In genomic region chr7:27200761-27201230, GRCh38 we compare ENCODE assay signal across 10 cellular contexts. TPM values are rescaled to one million over a fixed set of nuclear protein-coding genes. Genes with fewer than 3 reads are reported as not detected.
DNase-seq lines count a peak whose midpoint lies in the region; ATAC-seq, FAIRE-seq and TF ChIP-seq lines count a peak whose summit lies in the region.
"Had no signal": no experiment of that assay in that cellular context is flagged by ENCODE, and none has a peak within 500 bp of the region (broad histone marks: within the 10 kb centered on the region; RNA-seq: fewer than 3 reads in every experiment).

No MANE protein-coding gene starts in this region.

- no peak for TF ChIP-seq CTCF in SK-N-SH (IDR thresholded peaks at IDR 0.05)
- no peak for TF ChIP-seq CTCF in hepatocyte (IDR thresholded peaks at IDR 0.05; ENCODE audit: poor library complexity)

- TF ChIP-seq POLR2A in H54 (IDR thresholded peaks at IDR 0.05; ENCODE audit: low read depth, low read length), result no peak

- TF ChIP-seq RAD21 in SK-N-SH (IDR thresholded peaks at IDR 0.05; ENCODE audit: low read length), result no peak

- H3K9me3 Mint-ChIP-seq in activated CD4-positive, alpha-beta T cell treated with anti-CD3 and anti-CD28 coated beads, Interleukin-2, amount 10 ng/mL, durations not matched to agents 7 days and 5 days, result no peaks in the 10 kb centered on the region

- H2AFZ ChIP-seq in SK-N-SH (ENCODE audit: low read depth) (no peak overlapping the region), hepatocyte (no peak overlapping the region)

- H3K36me3 Mint-ChIP-seq in activated CD4-positive, alpha-beta T cell treated with anti-CD3 and anti-CD28 coated beads, Interleukin-2, amount 10 ng/mL, durations not matched to agents 7 days and 5 days (ENCODE audit: low read depth), result peaks cover 2% of the 10 kb centered on the region

- no peak for FAIRE-seq in H54 (lab: Jason Lieb, UNC)
- FAIRE-seq: pancreas had no signal

- POLR2A ChIA-PET in activated CD4-positive, alpha-beta T cell treated with anti-CD3 and anti-CD28 coated beads, Interleukin-2, amount 10 ng/mL, durations not matched to agents 7 days and 5 days (lab: Charles Lee), result no interaction called here
- POLR2A ChIA-PET in SK-N-SH (lab: Yijun Ruan, JAX), result no interaction called here

- H3K36me3 ChIP-seq in SK-N-SH (replicated peaks in 1 of 2; ENCODE audit: control insufficient read depth in 1 of 2, insufficient read depth in 2 of 2, low read length in 1 of 2) (no peaks in the 10 kb centered on the region), hepatocyte (replicated peaks; ENCODE audit: insufficient read depth, low read depth) (no peaks in the 10 kb centered on the region), subcutaneous abdominal adipose tissue (ENCODE audit: control insufficient read depth in 5 of 5, insufficient read depth in 5 of 5, low read length in 5 of 5) (no peaks in the 10 kb centered on the region)
- H3K36me3 ChIP-seq: pancreas had no signal

- H3K9me2 ChIP-seq in SK-N-SH (no peaks in the 10 kb centered on the region), hepatocyte (replicated peaks; ENCODE audit: insufficient read depth) (no peaks in the 10 kb centered on the region)

- H3K4me3 Mint-ChIP-seq in activated CD4-positive, alpha-beta T cell treated with anti-CD3 and anti-CD28 coated beads, Interleukin-2, amount 10 ng/mL, durations not matched to agents 7 days and 5 days, result peak overlapping the region; percentile 50

- H3K27ac Mint-ChIP-seq in activated CD4-positive, alpha-beta T cell treated with anti-CD3 and anti-CD28 coated beads, Interleukin-2, amount 10 ng/mL, durations not matched to agents 7 days and 5 days, result peak overlapping the region; percentile 36

- no peak for TF ChIP-seq EP300 in SK-N-SH (IDR thresholded peaks at IDR 0.05; ENCODE audit: borderline replicate concordance in 1 of 2, low read depth in 1 of 2, low read length in 1 of 2)

- H3K27ac ChIP-seq in SK-N-SH (ENCODE audit: low read depth in 2 of 2, low read length in 1 of 2), result no peak overlapping the region
- H3K27ac ChIP-seq in hepatocyte, result peak overlapping the region; percentile 82
- H3K27ac ChIP-seq in subcutaneous abdominal adipose tissue (ENCODE audit: low read depth, low read length), result no peak overlapping the region
- H3K27ac ChIP-seq: pancreas had no signal

- H3K4me2 ChIP-seq in SK-N-SH (peak overlapping the region; percentile 51), hepatocyte (peak overlapping the region; percentile 90)

- peaks cover 88% of the 10 kb centered on the region for H3K27me3 Mint-ChIP-seq in activated CD4-positive, alpha-beta T cell treated with anti-CD3 and anti-CD28 coated beads, Interleukin-2, amount 10 ng/mL, durations not matched to agents 7 days and 5 days

- no peak overlapping the region for H3K9ac ChIP-seq in SK-N-SH
- no peak overlapping the region for H3K9ac ChIP-seq in subcutaneous abdominal adipose tissue (ENCODE audit: low read length in 5 of 5)

- peaks cover 84% of the 10 kb centered on the region for H3K27me3 ChIP-seq in SK-N-SH (ENCODE audit: insufficient read depth)
- H3K27me3 ChIP-seq in hepatocyte, result peaks cover 81% of the 10 kb centered on the region
- H3K27me3 ChIP-seq in subcutaneous abdominal adipose tissue (ENCODE audit: control insufficient read depth in 5 of 5, insufficient read depth in 4 of 5, low read length in 5 of 5), result peaks cover 73 to 88% (median 76%) of the 10 kb centered on the region in 5 donors

- no peaks in the 10 kb centered on the region for H3K9me3 ChIP-seq in SK-N-SH
- H3K9me3 ChIP-seq in hepatocyte (ENCODE audit: low read depth), result no peaks in the 10 kb centered on the region
- peaks cover 0 to 2% (median 0%) of the 10 kb centered on the region in 5 donors for H3K9me3 ChIP-seq in subcutaneous abdominal adipose tissue (ENCODE audit: control insufficient read depth in 5 of 5, low read length in 5 of 5)
- H3K9me3 ChIP-seq: pancreas had no signal

- H4K20me1 ChIP-seq in SK-N-SH (ENCODE audit: insufficient read depth) (peaks cover 7% of the 10 kb centered on the region), hepatocyte (ENCODE audit: insufficient read depth, poor library complexity, severe bottlenecking) (peaks cover 23% of the 10 kb centered on the region)

- peak overlapping the region in 1 of 2 experiments; percentile 7; a peak in 1 of 4 replicates for H3K4me3 ChIP-seq in SK-N-SH (ENCODE audit: low read depth in 2 of 2, low read length in 1 of 2)
- H3K4me3 ChIP-seq in hepatocyte, result peak overlapping the region; percentile 57
- H3K4me3 ChIP-seq in subcutaneous abdominal adipose tissue (ENCODE audit: low read depth in 1 of 5, low read length in 5 of 5), result peak overlapping the region; percentile 43 to 60 (median 55)

- no peak for DNase-seq in activated CD4-positive, alpha-beta T cell treated with anti-CD3 and anti-CD28 coated beads, Interleukin-2, amount 10 ng/mL, durations not matched to agents 7 days and 5 days
- DNase-seq in activated CD4-positive, alpha-beta T cell treated with anti-CD3 and anti-CD28 coated beads for 48 hours, result no peak
- DNase-seq in SK-N-SH (no peak), hepatocyte (ENCODE audit: low spot score) (no peak), H54 (ENCODE audit: insufficient read length, low spot score) (no peak)
- DNase-seq: effector memory CD4-positive, alpha-beta T cell had no signal

- H3F3A ChIP-seq in SK-N-SH (replicated peaks; ENCODE audit: insufficient read depth), result peaks cover 6% of the 10 kb centered on the region

- H3K4me1 Mint-ChIP-seq in activated CD4-positive, alpha-beta T cell treated with anti-CD3 and anti-CD28 coated beads, Interleukin-2, amount 10 ng/mL, durations not matched to agents 7 days and 5 days, result peaks cover 21% of the 10 kb centered on the region

- no peak for ATAC-seq in GM21360 (IDR thresholded peaks at IDR 0.05; ENCODE audit: unreplicated experiment)
- no peak for ATAC-seq in GM21619 (IDR thresholded peaks at IDR 0.05; ENCODE audit: unreplicated experiment)

- H3K79me2 ChIP-seq in SK-N-SH (ENCODE audit: insufficient read depth) (no peaks in the 10 kb centered on the region), hepatocyte (peaks cover 80% of the 10 kb centered on the region)

- H3K4me1 ChIP-seq in SK-N-SH (ENCODE audit: control insufficient read depth in 1 of 2, insufficient read depth in 2 of 2, low read depth in 1 of 2, low read length in 1 of 2) (peaks cover 0 to 7% of the 10 kb centered on the region in 2 experiments; a peak in 1 of 4 replicates), hepatocyte (ENCODE audit: insufficient read depth) (peaks cover 4% of the 10 kb centered on the region), subcutaneous abdominal adipose tissue (ENCODE audit: control insufficient read depth in 5 of 5, insufficient read depth in 5 of 5, low read length in 5 of 5) (peaks cover 2 to 54% (median 46%) of the 10 kb centered on the region in 5 donors)

- WGBS in SK-N-SH (ENCODE audit: low lambda C conversion rate), result 14% methylated on average over 9 of the region's 9 CpGs
- 5% methylated on average over 9 of the region's 9 CpGs for WGBS in hepatocyte (ENCODE audit: low lambda C conversion rate, missing lambda C conversion rate)

- CTCF ChIA-PET in activated CD4-positive, alpha-beta T cell treated with anti-CD3 and anti-CD28 coated beads, Interleukin-2, amount 10 ng/mL, durations not matched to agents 7 days and 5 days (lab: Charles Lee), result interaction anchor here (1.1 kb wide), 1 partner anchor 31 kb away, joined by 3 read pairs; no protein-coding TSS in a partner anchor
- CTCF ChIA-PET in SK-N-SH (lab: Yijun Ruan, JAX), result interaction anchor here (0.9 to 5.2 kb wide), 10 partner anchors 9 to 878 kb away, joined by 3 to 44 read pairs (median 4); no protein-coding TSS in a partner anchor

TF ChIP-seq in SK-N-SH, 30 proteins besides CTCF, POLR2A, EP300 and RAD21 (continues in another document):
- TF ChIP-seq ELF1 (IDR thresholded peaks at IDR 0.05) (no peak), MEF2A (IDR thresholded peaks at IDR 0.05; ENCODE audit: borderline replicate concordance, low read depth) (no peak)

RNA-seq across cellular contexts. Expression of gene HOXA13, which starts 0.9 kb away (rescaled TPM):
- total RNA-seq in activated CD4-positive, alpha-beta T cell treated with anti-CD3 and anti-CD28 coated beads, Interleukin-2, amount 10 ng/mL, durations not matched to agents 7 days and 5 days, result not detected
- polyA plus RNA-seq in SK-N-SH (2012; rRNA removed), result not detected in 2 replicates
- not detected in 2 replicates for polyA plus RNA-seq in SK-N-SH (2012; cell fraction: cytosol; rRNA removed)
- not detected in 2 replicates for polyA plus RNA-seq in SK-N-SH (2012; cell fraction: nucleus; rRNA removed)
- total RNA-seq in hepatocyte, result 13.0 and 14.2 TPM in 2 replicates
- 6.1 and 6.2 TPM in 2 replicates for polyA plus RNA-seq in hepatocyte
- polyA plus RNA-seq: pancreas had no signal

RNA-seq across cellular contexts. Expression of gene HOXA11, which starts 15.8 kb away (rescaled TPM):
- not detected for total RNA-seq in activated CD4-positive, alpha-beta T cell treated with anti-CD3 and anti-CD28 coated beads, Interleukin-2, amount 10 ng/mL, durations not matched to agents 7 days and 5 days
- polyA plus RNA-seq in SK-N-SH (2012; rRNA removed) (not detected in 2 replicates), hepatocyte (5.4 and 7.6 TPM in 2 replicates)
- polyA plus RNA-seq in SK-N-SH (2012; cell fraction: cytosol; rRNA removed), result not detected in 2 replicates
- not detected in 2 replicates for polyA plus RNA-seq in SK-N-SH (2012; cell fraction: nucleus; rRNA removed)
- 6.4 and 9.6 TPM in 2 replicates for total RNA-seq in hepatocyte
- total RNA-seq: pancreas had no signal
- polyA plus RNA-seq: pancreas had no signal

RNA-seq across cellular contexts. Expression of gene HOXA10, which starts 26.7 kb away (rescaled TPM):
- not detected for total RNA-seq in activated CD4-positive, alpha-beta T cell treated with anti-CD3 and anti-CD28 coated beads, Interleukin-2, amount 10 ng/mL, durations not matched to agents 7 days and 5 days
- polyA plus RNA-seq in SK-N-SH (2012; rRNA removed), result not detected in 2 replicates
- polyA plus RNA-seq in SK-N-SH (2012; cell fraction: cytosol; rRNA removed), result not detected in 2 replicates
- polyA plus RNA-seq in SK-N-SH (2012; cell fraction: nucleus; rRNA removed), result not detected in 2 replicates
- 9.9 and 15.1 TPM in 2 replicates for total RNA-seq in hepatocyte
- polyA plus RNA-seq in hepatocyte, result 7.7 and 8.1 TPM in 2 replicates
- polyA plus RNA-seq: pancreas had no signal

RNA-seq across cellular contexts. Expression of gene HOXA9, which starts 35.5 kb away (rescaled TPM):
- not detected for total RNA-seq in activated CD4-positive, alpha-beta T cell treated with anti-CD3 and anti-CD28 coated beads, Interleukin-2, amount 10 ng/mL, durations not matched to agents 7 days and 5 days
- not detected in 2 replicates for polyA plus RNA-seq in SK-N-SH (2012; rRNA removed)
- polyA plus RNA-seq in SK-N-SH (2012; cell fraction: cytosol; rRNA removed), result not detected in 2 replicates
- polyA plus RNA-seq in SK-N-SH (2012; cell fraction: nucleus; rRNA removed), result not detected in 2 replicates
- 3.6 and 5.9 TPM in 2 replicates for total RNA-seq in hepatocyte
- 3.5 and 4.4 TPM in 2 replicates for polyA plus RNA-seq in hepatocyte

RNA-seq across cellular contexts. Expression of gene EVX1, which starts 41.8 kb away (rescaled TPM):
- total RNA-seq in activated CD4-positive, alpha-beta T cell treated with anti-CD3 and anti-CD28 coated beads, Interleukin-2, amount 10 ng/mL, durations not matched to agents 7 days and 5 days, result not detected
- polyA plus RNA-seq in SK-N-SH (2012; rRNA removed) (not detected in 2 replicates), hepatocyte (0.95 and 1.9 TPM in 2 replicates)
- not detected in 2 replicates for polyA plus RNA-seq in SK-N-SH (2012; cell fraction: cytosol; rRNA removed)
- 0.01 TPM in 1 of 2 replicates, not detected in the other for polyA plus RNA-seq in SK-N-SH (2012; cell fraction: nucleus; rRNA removed)
- total RNA-seq in hepatocyte, result 1.1 and 1.6 TPM in 2 replicates
- total RNA-seq: pancreas had no signal

Comparison
In these comparisons a context has a peak if more than half of its experiments do, and no peak if none do; other contexts are left out.
1. RNA of gene HOXA13, which starts 0.9 kb away (total RNA-seq): 13.0 to 14.2 TPM in hepatocyte; not detected in activated CD4-positive, alpha-beta T cell treated with anti-CD3 and anti-CD28 coated beads, Interleukin-2, amount 10 ng/mL, durations not matched to agents 7 days and 5 days; every median in the first group is over 10 times any median in the second.
2. RNA of gene HOXA10, which starts 26.7 kb away (total RNA-seq): 9.9 to 15.1 TPM in hepatocyte; not detected in activated CD4-positive, alpha-beta T cell treated with anti-CD3 and anti-CD28 coated beads, Interleukin-2, amount 10 ng/mL, durations not matched to agents 7 days and 5 days; every median in the first group is over 10 times any median in the second.